ENCODE assay signal across 10 cellular contexts in genomic region chr11:725624-726202, GRCh38. TPM values are rescaled to one million over a fixed set of nuclear protein-coding genes. Genes with fewer than 3 reads are reported as not detected.
DNase-seq lines count a peak whose midpoint lies in the region; ATAC-seq and TF ChIP-seq lines count a peak whose summit lies in the region.
"Had no signal": no experiment of that assay in that cellular context is flagged by ENCODE, and none has a peak within 500 bp of the region (broad histone marks: within the 10 kb centered on the region; RNA-seq: fewer than 3 reads in every experiment).

No MANE protein-coding gene starts in this region.

- peaks cover 5% of the 10 kb centered on the region for H4K20me1 ChIP-seq in neural progenitor cell (ENCODE audit: low read depth)

- H3K9ac ChIP-seq in neural progenitor cell: no peak overlapping the region

- H3K27ac Mint-ChIP-seq in neural progenitor cell: no peak overlapping the region

- H3K4me2 ChIP-seq in neural progenitor cell: peak overlapping the region; percentile 85

- no peaks in the 10 kb centered on the region for H3K9me3 Mint-ChIP-seq in neural progenitor cell

- H3K4me1 Mint-ChIP-seq in neural progenitor cell: peaks cover 11% of the 10 kb centered on the region

- no peak overlapping the region for H3K4me3 Mint-ChIP-seq in neural progenitor cell

- no peak overlapping the region for H2AFZ ChIP-seq in neural progenitor cell (replicated peaks)

- ATAC-seq in GM21367 (IDR thresholded peaks at IDR 0.05; ENCODE audit: unreplicated experiment) (no peak), HG03095 (IDR thresholded peaks at IDR 0.05; ENCODE audit: unreplicated experiment) (no peak), HG02870 (IDR thresholded peaks at IDR 0.05; ENCODE audit: unreplicated experiment) (no peak)

- no peaks in the 10 kb centered on the region for H3K79me2 ChIP-seq in neural progenitor cell (ENCODE audit: low read depth)

- H3K27me3 ChIP-seq in HL-60 (ENCODE audit: insufficient read depth, poor library complexity, severe bottlenecking) (peaks cover 2% of the 10 kb centered on the region), ascending aorta (no peaks in the 10 kb centered on the region), neural progenitor cell (peaks cover 35% of the 10 kb centered on the region)

- peaks cover 28% of the 10 kb centered on the region for H3K27me3 Mint-ChIP-seq in neural progenitor cell (ENCODE audit: insufficient read depth, low read depth)

- H3K4me1 ChIP-seq in ascending aorta (peaks cover 17 to 34% of the 10 kb centered on the region in 2 donors), neural progenitor cell (peaks cover 7% of the 10 kb centered on the region)

- peaks cover 24% of the 10 kb centered on the region for H3F3A ChIP-seq in neural progenitor cell (ENCODE audit: low read depth)

- intact Hi-C loops in ascending aorta (cut with DNase I): loop anchor here (5.0 kb wide), 1 partner anchor 108 kb away; the partner anchor contains the start of gene IRF7

- H3K36me3 ChIP-seq in ascending aorta (peaks cover 3 to 10% of the 10 kb centered on the region in 2 donors), neural progenitor cell (no peaks in the 10 kb centered on the region)

- H3K27ac ChIP-seq in HL-60 (replicated peaks): no peak overlapping the region
- H3K27ac ChIP-seq in ascending aorta: peak overlapping the region in 1 of 2 donors; percentile 95
- H3K27ac ChIP-seq in neural progenitor cell: no peak overlapping the region
- H3K27ac ChIP-seq: 22Rv1 had no signal

- H3K36me3 Mint-ChIP-seq in neural progenitor cell: no peaks in the 10 kb centered on the region

- no peak for TF ChIP-seq CTCF in HL-60 (IDR thresholded peaks at IDR 0.05; ENCODE audit: insufficient read depth, low read length)
- no peak for TF ChIP-seq CTCF in ascending aorta (IDR thresholded peaks at IDR 0.05)
- no peak for TF ChIP-seq CTCF in neural progenitor cell (IDR thresholded peaks at IDR 0.05)

- H3K9me3 ChIP-seq in ascending aorta: no peaks in the 10 kb centered on the region
- no peaks in the 10 kb centered on the region for H3K9me3 ChIP-seq in neural progenitor cell (ENCODE audit: low read depth)

- H3K4me3 ChIP-seq in HL-60 (replicated peaks; ENCODE audit: insufficient read depth, low read length) (peak overlapping the region; percentile 26), ascending aorta (peak overlapping the region; percentile 34 to 37), neural progenitor cell (peak overlapping the region; percentile 45)
- H3K4me3 ChIP-seq: lung had no signal

- DNase-seq in DMS53 (lab: John Stamatoyannopoulos, UW) (peak; percentile 77), DMS53 treated with DMSO at 0.1 percent for 48 hours (lab: John Stamatoyannopoulos, UW; ENCODE audit: unreplicated experiment) (no peak), HL-60 (ENCODE audit: low read depth in 1 of 2, low spot score in 1 of 2) (no peak), ascending aorta (ENCODE audit: low spot score in 2 of 2) (no peak), neural progenitor cell (ENCODE audit: low spot score) (peak; percentile 52)

RNA-seq across cellular contexts. Expression of gene EPS8L2, which starts 19.7 kb away (rescaled TPM):
- total RNA-seq in ascending aorta (76.7 TPM), neural progenitor cell (ENCODE audit: low replicate concordance) (3.3 and 11.0 TPM in 2 replicates)

RNA-seq across cellular contexts. Expression of gene TALDO1, which starts 21.6 kb away (rescaled TPM):
- total RNA-seq in ascending aorta: 245 TPM
- total RNA-seq in neural progenitor cell (ENCODE audit: low replicate concordance): 101 and 114 TPM in 2 replicates

RNA-seq across cellular contexts. Expression of gene TMEM80, which starts 30.1 kb away (rescaled TPM):
- total RNA-seq in ascending aorta (1.3 TPM), neural progenitor cell (ENCODE audit: low replicate concordance) (38.7 and 42.7 TPM in 2 replicates)

RNA-seq across cellular contexts. Expression of gene DEAF1, which starts 30.7 kb away (rescaled TPM):
- total RNA-seq in ascending aorta: 60.5 TPM
- total RNA-seq in neural progenitor cell (ENCODE audit: low replicate concordance): 38.4 and 66.4 TPM in 2 replicates

RNA-seq across cellular contexts. Expression of gene GATD1, which starts 51.6 kb away (rescaled TPM):
- 12.2 TPM for total RNA-seq in ascending aorta
- total RNA-seq in neural progenitor cell (ENCODE audit: low replicate concordance): 24.1 and 52.9 TPM in 2 replicates

Comparison
In these comparisons a context has a peak if more than half of its experiments do, and no peak if none do; other contexts are left out.
1. DNase-seq: peak in DMS53 (single experiment) and neural progenitor cell (single experiment); none in DMS53 treated with DMSO at 0.1 percent for 48 hours (single experiment), HL-60 (0 of 2) and ascending aorta (0 of 2).
2. RNA of gene TMEM80, which starts 30.1 kb away (total RNA-seq): 38.7 to 42.7 TPM in neural progenitor cell; 1.3 TPM in ascending aorta (single experiment); every median in the first group is over 10 times any median in the second.
3. Peak in every context shown above with its lines, with median percentiles within 50 percentile points of each other: H3K4me3 ChIP-seq.